ENCODE assay signal across 8 cellular contexts in the genomic region with DNA sequence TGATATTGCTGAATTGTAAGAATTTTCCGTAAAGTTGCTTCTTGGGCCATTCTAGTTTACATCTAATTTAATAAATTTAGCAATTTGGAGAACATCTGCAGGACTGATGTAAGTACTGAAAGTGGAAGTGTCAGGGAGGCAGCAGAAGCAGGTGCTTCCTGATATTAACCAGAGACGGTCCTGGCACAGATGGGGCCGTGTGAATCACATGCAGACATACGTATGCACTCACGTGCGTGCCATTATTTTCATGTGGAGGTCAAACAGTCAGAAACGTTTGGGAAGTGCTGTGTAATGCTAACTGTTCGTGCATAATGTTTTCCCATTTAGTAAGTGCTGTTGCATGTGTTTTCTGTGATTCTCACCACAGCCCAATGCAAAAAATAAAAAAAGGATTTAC.
DNase-seq lines count a peak whose midpoint lies in the region; ATAC-seq and TF ChIP-seq lines count a peak whose summit lies in the region.

No MANE protein-coding gene starts in this region.

- no peaks in the 10 kb centered on the region for H3K27me3 ChIP-seq in Caco-2 (replicated peaks; ENCODE audit: control insufficient read depth, insufficient read depth, low read length)

- no peak overlapping the region for H3K4me3 Mint-ChIP-seq in Caco-2 (ENCODE audit: unreplicated experiment)
- no peak overlapping the region for H3K4me3 Mint-ChIP-seq in MCF 10A (ENCODE audit: unreplicated experiment)

- H3K27me3 Mint-ChIP-seq in Caco-2 (ENCODE audit: insufficient read depth, unreplicated experiment), result no peaks in the 10 kb centered on the region
- H3K27me3 Mint-ChIP-seq in MCF 10A (ENCODE audit: insufficient read depth, unreplicated experiment), result no peaks in the 10 kb centered on the region

- ATAC-seq in GM21786 (IDR thresholded peaks at IDR 0.05; ENCODE audit: unreplicated experiment), result peak; percentile 86

- POLR2A ChIA-PET in Caco-2 (lab: Charles Lee), result no interaction called here
- POLR2A ChIA-PET in MCF 10A (lab: Yijun Ruan, JAX), result no interaction called here

- H3K27ac Mint-ChIP-seq in Caco-2 (ENCODE audit: unreplicated experiment), result no peak overlapping the region
- no peak overlapping the region for H3K27ac Mint-ChIP-seq in MCF 10A (ENCODE audit: low read depth, unreplicated experiment)

- H3K4me1 Mint-ChIP-seq in Caco-2 (ENCODE audit: low read depth, unreplicated experiment) (no peaks in the 10 kb centered on the region), MCF 10A (ENCODE audit: insufficient read depth, unreplicated experiment) (peaks cover 6% of the 10 kb centered on the region)

- no peak for TF ChIP-seq CTCF in Caco-2 (IDR thresholded peaks at IDR 0.05; ENCODE audit: insufficient read depth in 1 of 2, low read depth in 1 of 2, low read length in 1 of 2, severe bottlenecking in 1 of 2, unreplicated experiment in 1 of 2)
- TF ChIP-seq CTCF in MCF 10A (IDR thresholded peaks at IDR 0.05; ENCODE audit: unreplicated experiment), result no peak

- H3K9me3 Mint-ChIP-seq in Caco-2 (ENCODE audit: unreplicated experiment) (no peaks in the 10 kb centered on the region), MCF 10A (ENCODE audit: unreplicated experiment) (no peaks in the 10 kb centered on the region)

- no peaks in the 10 kb centered on the region for H3K4me1 ChIP-seq in Caco-2

- H3K36me3 ChIP-seq in Caco-2 (ENCODE audit: control insufficient read depth, insufficient read depth, low read length), result no peaks in the 10 kb centered on the region; the same call in 1 of the 2 replicates

- intact Hi-C loops in Caco-2 (cut with micrococcal nuclease; ENCODE audit: unreplicated experiment), result no loop called here
- intact Hi-C loops in MCF 10A (cut with micrococcal nuclease), result no loop called here

- no peak overlapping the region for H3K4me3 ChIP-seq in Caco-2 (ENCODE audit: low read depth, low read length)

- BruUV-seq in Caco-2 (replicated peaks; lab: Mats Ljungman, UMichigan), result no TSS peak
- BruUV-seq in MCF 10A (replicated peaks; lab: Mats Ljungman, UMichigan), result no TSS peak

- H3K9me3 ChIP-seq in Caco-2, result no peaks in the 10 kb centered on the region

- DNase-seq in GM04503 (ENCODE audit: low read depth) (peak; percentile 27), MV-4-11 (lab: John Stamatoyannopoulos, UW) (peak; percentile 99), germinal center (ENCODE audit: low spot score) (peak; percentile 85), Caco-2 (no peak), MCF 10A (ENCODE audit: unreplicated experiment) (no peak)
- peak; percentile 39 to 53 for DNase-seq in activated CD8-positive, alpha-beta memory T cell treated with anti-CD3 and anti-CD28 coated beads for 4 hours (ENCODE audit: low read depth in 2 of 2)
- DNase-seq in stimulated activated CD4-positive, alpha-beta T cell treated with anti-CD3 and anti-CD28 coated beads, Interleukin-2, amount 100 ng/mL, for 4 hours (ENCODE audit: low read depth), result peak; percentile 59

- H3K36me3 Mint-ChIP-seq in Caco-2 (ENCODE audit: insufficient read depth, unreplicated experiment) (peaks cover 2% of the 10 kb centered on the region), MCF 10A (ENCODE audit: insufficient read depth, unreplicated experiment) (peaks cover 20% of the 10 kb centered on the region)

- CTCF ChIA-PET in Caco-2 (lab: Charles Lee) (no interaction called here), MCF 10A (lab: Yijun Ruan, JAX) (interaction anchor here (0.7 kb wide), 1 partner anchor 106 kb away, joined by 3 read pairs; no protein-coding TSS in a partner anchor)

Comparison
In these comparisons a context has a peak if more than half of its experiments do, and no peak if none do; other contexts are left out.
1. DNase-seq: peak in GM04503 (single experiment), MV-4-11 (single experiment), activated CD8-positive, alpha-beta memory T cell treated with anti-CD3 and anti-CD28 coated beads for 4 hours (2 of 2), germinal center (single experiment) and stimulated activated CD4-positive, alpha-beta T cell treated with anti-CD3 and anti-CD28 coated beads, Interleukin-2, amount 100 ng/mL, for 4 hours (single experiment); none in Caco-2 (0 of 2) and MCF 10A (single experiment).